ENCODE assay signal across 8 cellular contexts in the genomic region with DNA sequence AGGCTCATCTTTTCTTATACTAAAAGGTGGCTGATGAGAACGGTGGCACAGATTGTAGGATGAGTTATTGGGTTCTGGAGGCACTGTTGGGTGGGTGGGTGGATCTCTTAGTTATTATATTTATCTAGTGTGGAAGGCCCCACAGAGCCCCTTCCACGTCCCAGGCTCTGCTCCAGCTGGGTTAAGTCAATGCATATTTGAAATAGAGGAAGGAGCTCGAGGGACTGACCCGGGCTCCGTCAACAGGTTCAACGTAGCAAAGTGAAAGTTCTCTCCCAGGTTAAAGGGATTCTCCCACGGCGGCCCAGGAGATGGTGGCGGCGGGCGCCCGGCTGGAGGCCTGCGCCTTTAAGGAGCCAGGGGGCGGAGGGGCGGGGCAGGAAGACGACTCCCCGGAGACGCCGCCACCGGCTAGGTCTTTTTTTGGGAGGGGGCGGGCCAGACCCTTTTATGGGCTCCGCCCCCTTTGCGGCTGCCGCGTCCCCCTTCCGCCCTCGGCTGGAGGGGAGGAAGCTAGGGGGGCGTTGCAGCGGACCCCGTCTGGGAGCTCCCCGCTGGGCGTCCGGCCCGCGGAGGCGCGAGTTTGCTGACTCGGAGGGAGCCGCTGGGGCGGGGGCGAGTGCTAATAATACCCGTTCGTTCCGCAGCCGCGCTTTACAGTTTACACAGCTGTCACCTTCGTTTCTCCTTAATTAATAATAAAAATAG. TPM values are rescaled to one million over a fixed set of nuclear protein-coding genes. Genes with fewer than 3 reads are reported as not detected.
DNase-seq lines count a peak whose midpoint lies in the region; ATAC-seq and TF ChIP-seq lines count a peak whose summit lies in the region.

No MANE protein-coding gene starts in this region.

- H3K36me3 ChIP-seq in cardiac muscle cell: no peaks in the 10 kb centered on the region

- H3K9me3 Mint-ChIP-seq in activated naive CD8-positive, alpha-beta T cell treated with anti-CD3 and anti-CD28 coated beads for 36 hours: no peaks in the 10 kb centered on the region
- H3K9me3 Mint-ChIP-seq in type B pancreatic cell: no peaks in the 10 kb centered on the region

- peaks cover 24% of the 10 kb centered on the region for H3K4me1 Mint-ChIP-seq in activated naive CD8-positive, alpha-beta T cell treated with anti-CD3 and anti-CD28 coated beads for 36 hours
- H3K4me1 Mint-ChIP-seq in type B pancreatic cell (ENCODE audit: unreplicated experiment): peaks cover 13% of the 10 kb centered on the region

- H3K9me3 ChIP-seq in cardiac muscle cell (ENCODE audit: low read depth): no peaks in the 10 kb centered on the region

- H3K27ac Mint-ChIP-seq in activated naive CD8-positive, alpha-beta T cell treated with anti-CD3 and anti-CD28 coated beads for 36 hours: peak overlapping the region; percentile 82
- peak overlapping the region; percentile 82 for H3K27ac Mint-ChIP-seq in type B pancreatic cell

- peaks cover 21% of the 10 kb centered on the region for H3K4me1 ChIP-seq in cardiac muscle cell (ENCODE audit: low read depth)

- H3K27me3 ChIP-seq in cardiac muscle cell: no peaks in the 10 kb centered on the region

- peaks cover under 1% of the 10 kb centered on the region for H3K27me3 Mint-ChIP-seq in activated naive CD8-positive, alpha-beta T cell treated with anti-CD3 and anti-CD28 coated beads for 36 hours
- peaks cover 5% of the 10 kb centered on the region for H3K27me3 Mint-ChIP-seq in type B pancreatic cell

- ATAC-seq in HG02571 (IDR thresholded peaks at IDR 0.05; ENCODE audit: unreplicated experiment): peak; percentile 64

- H3K36me3 Mint-ChIP-seq in activated naive CD8-positive, alpha-beta T cell treated with anti-CD3 and anti-CD28 coated beads for 36 hours: no peaks in the 10 kb centered on the region
- H3K36me3 Mint-ChIP-seq in type B pancreatic cell: no peaks in the 10 kb centered on the region

- peak overlapping the region; percentile 93 for H3K27ac ChIP-seq in cardiac muscle cell

- DNase-seq in NCI-H1092 (lab: John Stamatoyannopoulos, UW) (peak; percentile 93), SKM-1 (lab: John Stamatoyannopoulos, UW; ENCODE audit: unreplicated experiment) (peak; percentile 84), cardiac muscle cell (ENCODE audit: low read depth in 1 of 2, low spot score in 1 of 2) (peak; percentile 97 to 98), pons (ENCODE audit: low spot score) (peak; percentile 82), type B pancreatic cell (ENCODE audit: extremely low spot score, unreplicated experiment) (peak; percentile 94)
- DNase-seq in activated naive CD8-positive, alpha-beta T cell treated with anti-CD3 and anti-CD28 coated beads for 36 hours: peak; percentile 95

- H3K4me3 Mint-ChIP-seq in activated naive CD8-positive, alpha-beta T cell treated with anti-CD3 and anti-CD28 coated beads for 36 hours: peak overlapping the region; percentile 83
- peak overlapping the region; percentile 91 for H3K4me3 Mint-ChIP-seq in type B pancreatic cell

- H3K4me3 ChIP-seq in GM08714 (ENCODE audit: low read length): peak overlapping the region; percentile 77
- peak overlapping the region; percentile 64 for H3K4me3 ChIP-seq in cardiac muscle cell

- TF ChIP-seq CTCF in cardiac muscle cell (IDR thresholded peaks at IDR 0.05; ENCODE audit: low read depth, low read length): peak; percentile 33
- peak; percentile 37 for TF ChIP-seq CTCF in type B pancreatic cell (conservative IDR thresholded peaks at IDR 0.05)

RNA-seq across cellular contexts. Expression of a gene that starts 1.5 kb away (rescaled TPM):
- 10 to 100 TPM; 69.5 to 71.2 TPM for total RNA-seq in activated naive CD8-positive, alpha-beta T cell treated with anti-CD3 and anti-CD28 coated beads for 36 hours
- total RNA-seq in cardiac muscle cell (178 and 182 TPM in 2 replicates), type B pancreatic cell (ENCODE audit: low replicate concordance) (179 and 231 TPM in 2 replicates)
- 130 and 156 TPM in 2 replicates for polyA plus RNA-seq in cardiac muscle cell

RNA-seq across cellular contexts. Expression of a gene that starts 6.5 kb away (rescaled TPM):
- not detected for total RNA-seq in activated naive CD8-positive, alpha-beta T cell treated with anti-CD3 and anti-CD28 coated beads for 36 hours
- total RNA-seq in cardiac muscle cell: not detected in 2 replicates
- polyA plus RNA-seq in cardiac muscle cell: not detected in 2 replicates
- not detected in 2 replicates for total RNA-seq in type B pancreatic cell (ENCODE audit: low replicate concordance)

RNA-seq across cellular contexts. Expression of a gene that starts 20.9 kb away (rescaled TPM):
- not detected for total RNA-seq in activated naive CD8-positive, alpha-beta T cell treated with anti-CD3 and anti-CD28 coated beads for 36 hours
- total RNA-seq in cardiac muscle cell (0.30 and 0.92 TPM in 2 replicates), type B pancreatic cell (ENCODE audit: low replicate concordance) (2.8 and 3.0 TPM in 2 replicates)
- 0.50 TPM in 1 of 2 replicates, not detected in the other for polyA plus RNA-seq in cardiac muscle cell

RNA-seq across cellular contexts. Expression of a gene that starts 31.1 kb away (rescaled TPM):
- not detected for total RNA-seq in activated naive CD8-positive, alpha-beta T cell treated with anti-CD3 and anti-CD28 coated beads for 36 hours
- total RNA-seq in cardiac muscle cell (0.88 and 1.8 TPM in 2 replicates), type B pancreatic cell (ENCODE audit: low replicate concordance) (2.7 and 6.7 TPM in 2 replicates)
- polyA plus RNA-seq in cardiac muscle cell: 3.1 and 3.9 TPM in 2 replicates

Comparison
In these comparisons a context has a peak if more than half of its experiments do, and no peak if none do; other contexts are left out.
1. Peak in every context shown above with its lines: DNase-seq, ATAC-seq, H3K4me3 ChIP-seq and H3K27ac ChIP-seq.